Comparison of ENCODE assay signal across 13 cellular contexts in the genomic region with DNA sequence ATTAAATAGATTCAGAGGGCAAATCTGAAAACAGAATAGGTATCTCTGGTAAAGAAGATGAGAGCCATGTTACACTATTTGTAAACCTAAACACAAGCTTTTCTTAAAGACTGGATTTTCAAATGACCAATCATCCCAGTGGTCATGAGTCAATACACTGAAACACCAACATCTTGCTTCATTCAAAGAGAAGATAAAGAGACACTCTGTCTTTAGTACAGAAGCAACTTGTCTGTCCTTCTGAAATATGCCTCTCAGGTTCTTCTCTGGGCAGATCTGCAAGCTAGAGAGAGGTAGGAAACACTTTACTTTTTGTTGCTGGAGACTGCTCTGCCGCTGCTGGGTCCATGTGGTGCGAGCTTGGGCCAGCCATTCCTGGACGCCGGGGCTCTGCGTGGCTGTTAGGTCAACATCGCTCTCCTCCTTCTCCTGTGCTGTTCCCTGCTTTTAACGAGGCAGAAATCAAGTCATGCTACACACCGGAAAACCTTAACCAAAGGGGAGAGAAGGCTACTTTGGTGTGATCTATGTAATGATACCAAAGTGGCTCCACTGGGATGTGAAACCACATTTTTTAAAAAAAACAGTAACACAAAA.
DNase-seq lines count a peak whose midpoint lies in the region; ATAC-seq and TF ChIP-seq lines count a peak whose summit lies in the region.
"Had no signal": no experiment of that assay in that cellular context is flagged by ENCODE, and none has a peak within 500 bp of the region (broad histone marks: within the 10 kb centered on the region; RNA-seq: fewer than 3 reads in every experiment).

No MANE protein-coding gene starts in this region.

- intact Hi-C loops in psoas muscle (cut with DNase I): loop anchor here (5.0 to 10.0 kb wide), 3 partner anchors 457 to 504 kb away; no protein-coding TSS in a partner anchor

- H3K4me3 ChIP-seq in fibroblast of mammary gland (ENCODE audit: control insufficient read depth, low read depth, low read length): no peak overlapping the region
- no peak overlapping the region for H3K4me3 ChIP-seq in psoas muscle
- H3K4me3 ChIP-seq in HAP-1: no peak overlapping the region
- H3K4me3 ChIP-seq: lung, testis had no signal

- ATAC-seq in psoas muscle (no peak), GM21528 (IDR thresholded peaks at IDR 0.05; ENCODE audit: low FRiP score, unreplicated experiment) (no peak), GM19328 (IDR thresholded peaks at IDR 0.05; ENCODE audit: unreplicated experiment) (no peak)

- H3K36me3 ChIP-seq in psoas muscle (ENCODE audit: insufficient read depth in 1 of 2, low read depth in 1 of 2) (peaks cover 0 to 14% of the 10 kb centered on the region in 2 donors), HAP-1 (replicated peaks) (no peaks in the 10 kb centered on the region)

- H3K27me3 ChIP-seq in psoas muscle (ENCODE audit: insufficient read depth in 3 of 3, low read length in 2 of 3) (no peaks in the 10 kb centered on the region), HAP-1 (ENCODE audit: low read depth) (no peaks in the 10 kb centered on the region)
- H3K27me3 ChIP-seq: testis had no signal

- in situ Hi-C loops in HAP-1 (cut with MboI; ENCODE audit: low sequenced_read_pairs): loop anchor here (10.0 to 25.0 kb wide), 2 partner anchors 504 to 832 kb away; no protein-coding TSS in a partner anchor

- WGBS in psoas muscle, 3 donors: 71 to 90% (median 81%) methylated on average over 8 of the region's 8 CpGs

- TF ChIP-seq CTCF in fibroblast of mammary gland (conservative IDR thresholded peaks at IDR 0.05; ENCODE audit: control insufficient read depth, insufficient read depth, low read depth, low read length): no peak
- TF ChIP-seq CTCF in psoas muscle (IDR thresholded peaks at IDR 0.05): no peak

- H3K27ac ChIP-seq in psoas muscle: peak overlapping the region; percentile 13
- H3K27ac ChIP-seq: KMS-11, testis had no signal

- H3K9me3 ChIP-seq in psoas muscle: no peaks in the 10 kb centered on the region
- no peaks in the 10 kb centered on the region for H3K9me3 ChIP-seq in HAP-1
- H3K9me3 ChIP-seq: testis had no signal

- H3K4me1 ChIP-seq in psoas muscle: peaks cover 72% of the 10 kb centered on the region
- peaks cover 38% of the 10 kb centered on the region for H3K4me1 ChIP-seq in HAP-1

- peak; percentile 10 for DNase-seq in ELR (ENCODE audit: low read depth)
- DNase-seq in RPMI7951 (ENCODE audit: low read depth): peak; percentile 16
- DNase-seq in fibroblast of mammary gland (ENCODE audit: low read depth): peak; percentile 64
- no peak for DNase-seq in psoas muscle
- DNase-seq in HAP-1 (ENCODE audit: low spot score in 2 of 2): no peak
- DNase-seq in activated CD8-positive, alpha-beta memory T cell treated with anti-CD3 and anti-CD28 coated beads, Interleukin-2, amount 50 U/mL, for 4 hours: no peak
- DNase-seq: DMS79 treated with DMSO at 0.1 percent for 48 hours, Right ventricle myocardium superior, testis had no signal

Comparison
In these comparisons a context has a peak if more than half of its experiments do, and no peak if none do; other contexts are left out.
1. DNase-seq: peak in ELR (single experiment), RPMI7951 (single experiment) and fibroblast of mammary gland (single experiment); none in psoas muscle (0 of 2), HAP-1 (0 of 2) and activated CD8-positive, alpha-beta memory T cell treated with anti-CD3 and anti-CD28 coated beads, Interleukin-2, amount 50 U/mL, for 4 hours (single experiment).